ENCODE assay signal across 8 cellular contexts in genomic region chrX:54494970-54495813, GRCh38. TPM values are rescaled to one million over a fixed set of nuclear protein-coding genes. Genes with fewer than 3 reads are reported as not detected.
DNase-seq lines count a peak whose midpoint lies in the region; ATAC-seq, FAIRE-seq and TF ChIP-seq lines count a peak whose summit lies in the region.

No MANE protein-coding gene starts in this region.

- H3K27ac ChIP-seq in ACC112 (ENCODE audit: low read depth, low read length) (no peak overlapping the region), HCT116 (ENCODE audit: low read depth, low read length) (no peak overlapping the region; the same call in 1 of the 2 replicates)

- TF ChIP-seq POLR2A in HCT116 (IDR thresholded peaks at IDR 0.05; ENCODE audit: borderline replicate concordance, extremely low read depth, insufficient read depth, insufficient read length) = no peak
- no peak for TF ChIP-seq POLR2A in GM12891 (IDR thresholded peaks at IDR 0.05; ENCODE audit: low read depth, low read length)

- H3K9me3 Mint-ChIP-seq in immature natural killer cell = peaks cover 0 to 2% (median 0%) of the 10 kb centered on the region in 6 donors
- H3K9me3 Mint-ChIP-seq in stimulated activated memory B cell treated with anti-CD40 and anti-IgM and Interleukin-4, amounts not matched to agents 10 μg/mL and 1 μg/mL and 100 μg/mL, for 72 hours = peaks cover 3% of the 10 kb centered on the region

- H3K4me1 Mint-ChIP-seq in immature natural killer cell = peaks cover 0 to 5% of the 10 kb centered on the region in 2 donors
- peaks cover 5% of the 10 kb centered on the region for H3K4me1 Mint-ChIP-seq in stimulated activated memory B cell treated with anti-CD40 and anti-IgM and Interleukin-4, amounts not matched to agents 10 μg/mL and 1 μg/mL and 100 μg/mL, for 72 hours

- CTCF ChIA-PET in HCT116 (lab: Charles Lee) = no interaction called here

- no peak for ATAC-seq in HCT116
- ATAC-seq in stimulated activated memory B cell treated with anti-CD40 and anti-IgM and Interleukin-4, amounts not matched to agents 10 μg/mL and 1 μg/mL and 100 μg/mL, for 72 hours = no peak

- peak overlapping the region; percentile 59 for H3K9ac ChIP-seq in HCT116 (ENCODE audit: low read length)

- no peaks in the 10 kb centered on the region for H4K20me1 ChIP-seq in HCT116 (ENCODE audit: insufficient read depth)

- no peak overlapping the region for H3K27ac Mint-ChIP-seq in immature natural killer cell
- H3K27ac Mint-ChIP-seq in stimulated activated memory B cell treated with anti-CD40 and anti-IgM and Interleukin-4, amounts not matched to agents 10 μg/mL and 1 μg/mL and 100 μg/mL, for 72 hours = no peak overlapping the region

- H3K27me3 ChIP-seq in ACC112 (ENCODE audit: insufficient read depth, low read length) = no peaks in the 10 kb centered on the region
- H3K27me3 ChIP-seq in HCT116 (ENCODE audit: insufficient read depth, low read length) = no peaks in the 10 kb centered on the region

- no peak for TF ChIP-seq CTCF in HCT116 (IDR thresholded peaks at IDR 0.05 in 2 of 3, conservative IDR thresholded peaks at IDR 0.05 in 1 of 3; ENCODE audit: borderline replicate concordance in 1 of 3, insufficient read depth in 1 of 3, low read depth in 2 of 3, low read length in 2 of 3)

- H3K36me3 Mint-ChIP-seq in immature natural killer cell = peaks cover 0 to 5% (median 0%) of the 10 kb centered on the region in 3 donors
- H3K36me3 Mint-ChIP-seq in stimulated activated memory B cell treated with anti-CD40 and anti-IgM and Interleukin-4, amounts not matched to agents 10 μg/mL and 1 μg/mL and 100 μg/mL, for 72 hours = no peaks in the 10 kb centered on the region

- H3K4me3 Mint-ChIP-seq in immature natural killer cell = peak overlapping the region in 4 of 5 donors; percentile 30 to 61 (median 46)
- peak overlapping the region; percentile 73 for H3K4me3 Mint-ChIP-seq in stimulated activated memory B cell treated with anti-CD40 and anti-IgM and Interleukin-4, amounts not matched to agents 10 μg/mL and 1 μg/mL and 100 μg/mL, for 72 hours

- H3K36me3 ChIP-seq in ACC112 (ENCODE audit: insufficient read depth, low read length) = no peaks in the 10 kb centered on the region
- no peaks in the 10 kb centered on the region for H3K36me3 ChIP-seq in HCT116 (ENCODE audit: control insufficient read depth in 1 of 2, insufficient read depth in 2 of 2, low read length in 2 of 2)

- H3K4me2 ChIP-seq in HCT116 (ENCODE audit: low read length) = peak overlapping the region; percentile 77

- POLR2A ChIA-PET in HCT116 (lab: Charles Lee) = no interaction called here

- no peaks in the 10 kb centered on the region for H3K9me3 ChIP-seq in HCT116 (ENCODE audit: control insufficient read depth in 1 of 2, insufficient read depth in 1 of 2, low read depth in 1 of 2, low read length in 2 of 2)

- peaks cover 24% of the 10 kb centered on the region for H3K4me1 ChIP-seq in ACC112 (ENCODE audit: control insufficient read depth, insufficient read depth, low read length, unreplicated experiment)
- H3K4me1 ChIP-seq in HCT116 (ENCODE audit: control insufficient read depth in 1 of 2, insufficient read depth in 2 of 2, low read length in 2 of 2) = peaks cover 2 to 17% of the 10 kb centered on the region in 2 experiments; a peak in 2 of 4 replicates

- DNase-seq in HCT116 (ENCODE audit: low read depth, low spot score) (no peak), astrocyte of the hippocampus (ENCODE audit: low read depth, low spot score) (peak; percentile 56), immature natural killer cell (no peak), GM12891 (ENCODE audit: insufficient read length, low spot score) (no peak), A172 (ENCODE audit: low spot score) (no peak), NCI-H1694 treated with DMSO at 0.1 percent for 48 hours (lab: John Stamatoyannopoulos, UW) (no peak)

- peak overlapping the region; percentile 50 for H2AFZ ChIP-seq in ACC112 (ENCODE audit: low read length, unreplicated experiment)
- H2AFZ ChIP-seq in HCT116 (ENCODE audit: low read depth, low read length, poor library complexity, severe bottlenecking) = no peak overlapping the region

- intact Hi-C loops in HCT116 (cut with micrococcal nuclease) = no loop called here

- RAD21 ChIA-PET in HCT116 (lab: Charles Lee; ENCODE audit: low non-redundant PET in 1 of 2, low total read pairs in 2 of 2, uncharacterized antibody in 2 of 2, unreplicated experiment in 2 of 2) = no interaction called here

- peaks cover 10 to 31% (median 10%) of the 10 kb centered on the region in 3 donors for H3K27me3 Mint-ChIP-seq in immature natural killer cell (ENCODE audit: low read depth in 3 of 3)
- peaks cover 60% of the 10 kb centered on the region for H3K27me3 Mint-ChIP-seq in stimulated activated memory B cell treated with anti-CD40 and anti-IgM and Interleukin-4, amounts not matched to agents 10 μg/mL and 1 μg/mL and 100 μg/mL, for 72 hours

- TF ChIP-seq RAD21 in HCT116 (IDR thresholded peaks at IDR 0.05; ENCODE audit: low read depth) = no peak

- no TSS peak for BruUV-seq in HCT116 (replicated peaks; lab: Mats Ljungman, UMichigan)

- peaks cover 37% of the 10 kb centered on the region for H3K79me2 ChIP-seq in ACC112 (ENCODE audit: control insufficient read depth, insufficient read depth, low read length, unreplicated experiment)
- H3K79me2 ChIP-seq in HCT116 (ENCODE audit: insufficient read depth, low read length) = no peaks in the 10 kb centered on the region

- peak overlapping the region; percentile 92 for H3K4me3 ChIP-seq in ACC112 (ENCODE audit: low read depth, low read length)
- H3K4me3 ChIP-seq in HCT116 (replicated peaks in 1 of 2; ENCODE audit: low read depth in 1 of 2, low read length in 2 of 2) = peak overlapping the region; percentile 42 to 58

- H3K9me2 ChIP-seq in HCT116 (ENCODE audit: insufficient read depth) = no peaks in the 10 kb centered on the region

- FAIRE-seq in GM12891 (lab: Jason Lieb, UNC) = no peak

TF ChIP-seq in HCT116, 20 proteins besides CTCF, POLR2A, EP300 and RAD21 (continues in another document):
- TF ChIP-seq ELF1 (IDR thresholded peaks at IDR 0.05; ENCODE audit: borderline replicate concordance, low read depth) (no peak), EZH2 (IDR thresholded peaks at IDR 0.05) (no peak), YY1 (IDR thresholded peaks at IDR 0.05; ENCODE audit: extremely low read depth, insufficient replicate concordance, low read depth, low read length) (no peak), EGR1 (IDR thresholded peaks at IDR 0.05; ENCODE audit: low read depth) (no peak), CEBPB (IDR thresholded peaks at IDR 0.05; ENCODE audit: low read depth) (no peak), SIN3A (IDR thresholded peaks at IDR 0.05; ENCODE audit: low read depth) (no peak), ZNF274 (IDR thresholded peaks at IDR 0.05; ENCODE audit: low read depth, low read length) (no peak), SP1 (IDR thresholded peaks at IDR 0.05; ENCODE audit: low read depth) (no peak), JUND (IDR thresholded peaks at IDR 0.05) (no peak)

TF ChIP-seq in GM12891, 5 proteins besides CTCF, POLR2A, EP300 and RAD21:
- TF ChIP-seq PAX5 (IDR thresholded peaks at IDR 0.05; ENCODE audit: insufficient read depth, low read length, severe bottlenecking) (no peak), POLR2AphosphoS5 (IDR thresholded peaks at IDR 0.05; ENCODE audit: low read depth, low read length) (no peak), TAF1 (IDR thresholded peaks at IDR 0.05; ENCODE audit: low read depth, low read length) (no peak), SPI1 (IDR thresholded peaks at IDR 0.05; ENCODE audit: low read depth, low read length) (no peak), POU2F2 (IDR thresholded peaks at IDR 0.05; ENCODE audit: low read depth, low read length) (no peak)

RNA-seq across cellular contexts. Expression of gene FGD1, which starts 0.8 kb away (rescaled TPM):
- 5.8 TPM for total RNA-seq in HCT116 (2021; ENCODE audit: unreplicated experiment)
- polyA plus RNA-seq in HCT116 (2012) = 4.1 and 5.0 TPM in 2 replicates
- polyA plus RNA-seq in immature natural killer cell = under 1 TPM; 0.21 to 0.71 (median 0.36) TPM
- polyA plus RNA-seq in GM12891 (2012; ENCODE audit: low read depth, missing spikeins) = 0.44 TPM
- 11.2 and 12.0 TPM in 2 replicates for total RNA-seq in A172 (2014; rRNA removed; shearing (Covaris generic))

RNA-seq across cellular contexts. Expression of gene GNL3L, which starts 34.8 kb away (rescaled TPM):
- total RNA-seq in HCT116 (2021; ENCODE audit: unreplicated experiment) = 60.2 TPM
- polyA plus RNA-seq in HCT116 (2012) = 17.4 and 22.0 TPM in 2 replicates
- polyA plus RNA-seq in immature natural killer cell = 10 to 100 TPM; 14.6 to 57.7 (median 30.0) TPM
- polyA plus RNA-seq in GM12891 (2012; ENCODE audit: low read depth, missing spikeins) = 9.1 TPM
- 47.1 and 51.1 TPM in 2 replicates for total RNA-seq in A172 (2014; rRNA removed; shearing (Covaris generic))

RNA-seq across cellular contexts. Expression of gene TSR2, which starts 55.0 kb away (rescaled TPM):
- 27.9 TPM for total RNA-seq in HCT116 (2021; ENCODE audit: unreplicated experiment)
- 24.6 and 25.0 TPM in 2 replicates for polyA plus RNA-seq in HCT116 (2012)
- 10 to 100 TPM; 51.7 to 71.5 (median 64.2) TPM for polyA plus RNA-seq in immature natural killer cell
- polyA plus RNA-seq in GM12891 (2012; ENCODE audit: low read depth, missing spikeins) = 42.8 TPM
- total RNA-seq in A172 (2014; rRNA removed; shearing (Covaris generic)) = 28.2 and 32.8 TPM in 2 replicates
